Comparison of ENCODE assay signal across 8 cellular contexts in the genomic region with DNA sequence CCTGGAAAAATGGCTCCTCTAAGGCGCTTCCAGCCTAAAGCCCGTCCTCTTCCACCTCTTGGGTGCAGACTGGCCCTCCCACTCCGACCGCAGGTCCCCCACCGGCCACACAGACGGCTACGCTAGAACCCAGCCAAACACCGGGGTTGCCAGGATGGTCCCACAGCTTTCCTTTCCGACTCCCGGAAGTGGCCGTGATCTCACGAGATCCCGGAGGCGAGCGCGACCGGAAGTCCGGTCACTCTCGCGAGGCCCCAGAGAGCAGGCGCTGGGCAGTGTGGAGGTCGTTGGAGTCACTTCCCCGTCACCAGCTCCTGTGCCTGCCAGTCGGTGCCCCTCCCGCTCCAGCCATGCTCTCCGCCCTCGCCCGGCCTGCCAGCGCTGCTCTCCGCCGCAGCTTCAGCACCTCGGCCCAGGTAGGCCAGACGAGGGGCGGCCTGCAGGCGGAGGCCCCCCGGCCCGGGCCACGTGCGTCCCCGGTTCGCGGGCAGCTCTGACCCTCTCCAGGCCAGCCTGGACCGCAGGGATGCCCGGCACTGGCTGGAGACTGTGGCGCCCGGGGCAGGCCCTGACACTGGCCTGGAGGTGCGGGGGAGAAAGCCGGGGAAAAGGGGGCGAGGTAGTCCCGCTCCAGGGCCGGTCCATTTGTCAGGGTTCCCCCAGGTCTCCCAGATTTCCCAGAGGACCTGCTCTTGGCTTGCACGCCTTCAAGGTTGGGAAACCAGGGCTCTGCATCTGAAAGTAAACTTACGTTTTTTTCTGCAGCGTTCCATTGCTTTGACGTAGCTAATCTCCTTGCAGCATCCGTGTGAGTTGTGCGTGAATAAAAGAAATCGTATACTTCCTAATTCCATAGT. TPM values are rescaled to one million over a fixed set of nuclear protein-coding genes. Genes with fewer than 3 reads are reported as not detected.
A peak's percentile ranks its signal among the peaks of the same experiment; 100 is the strongest.
DNase-seq lines count a peak whose midpoint lies in the region; ATAC-seq and TF ChIP-seq lines count a peak whose summit lies in the region.

A gene with protein sequence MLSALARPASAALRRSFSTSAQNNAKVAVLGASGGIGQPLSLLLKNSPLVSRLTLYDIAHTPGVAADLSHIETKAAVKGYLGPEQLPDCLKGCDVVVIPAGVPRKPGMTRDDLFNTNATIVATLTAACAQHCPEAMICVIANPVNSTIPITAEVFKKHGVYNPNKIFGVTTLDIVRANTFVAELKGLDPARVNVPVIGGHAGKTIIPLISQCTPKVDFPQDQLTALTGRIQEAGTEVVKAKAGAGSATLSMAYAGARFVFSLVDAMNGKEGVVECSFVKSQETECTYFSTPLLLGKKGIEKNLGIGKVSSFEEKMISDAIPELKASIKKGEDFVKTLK (plus strand): TSS at position 296 of the 857 bp plus-strand sequence. CDS start 55 bp downstream, at position 351.
A gene with protein sequence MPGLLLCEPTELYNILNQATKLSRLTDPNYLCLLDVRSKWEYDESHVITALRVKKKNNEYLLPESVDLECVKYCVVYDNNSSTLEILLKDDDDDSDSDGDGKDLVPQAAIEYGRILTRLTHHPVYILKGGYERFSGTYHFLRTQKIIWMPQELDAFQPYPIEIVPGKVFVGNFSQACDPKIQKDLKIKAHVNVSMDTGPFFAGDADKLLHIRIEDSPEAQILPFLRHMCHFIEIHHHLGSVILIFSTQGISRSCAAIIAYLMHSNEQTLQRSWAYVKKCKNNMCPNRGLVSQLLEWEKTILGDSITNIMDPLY (minus strand): TSS at position 190 of the 857 bp plus-strand sequence. CDS start 17,477 bp downstream, outside the sequence.

- no peaks in the 10 kb centered on the region for H3K9me3 ChIP-seq in Panc1 (ENCODE audit: control insufficient read depth, insufficient read depth, low read depth, low read length)
- H3K9me3 ChIP-seq in esophagus (ENCODE audit: control insufficient read depth in 2 of 2, insufficient read depth in 1 of 2, low read depth in 1 of 2, low read length in 1 of 2), result no peaks in the 10 kb centered on the region
- H3K9me3 ChIP-seq in mucosa of stomach (ENCODE audit: control insufficient read depth, low read length), result no peaks in the 10 kb centered on the region

- H3K36me3 ChIP-seq in Panc1 (ENCODE audit: control insufficient read depth, insufficient read depth, low read length), result no peaks in the 10 kb centered on the region; the same call in 1 of the 2 replicates
- no peaks in the 10 kb centered on the region for H3K36me3 ChIP-seq in esophagus (ENCODE audit: control insufficient read depth in 2 of 2, insufficient read depth in 2 of 2, low read length in 1 of 2)
- no peaks in the 10 kb centered on the region for H3K36me3 ChIP-seq in mucosa of stomach (ENCODE audit: control insufficient read depth, insufficient read depth, low read length)

- H3K36me3 Mint-ChIP-seq in activated T-cell treated with anti-CD3 and anti-CD28 coated beads, Interleukin-2, amount 50 U/mL, for 4 hours (ENCODE audit: insufficient read depth), result peaks cover 28% of the 10 kb centered on the region

- H3K4me3 Mint-ChIP-seq in activated T-cell treated with anti-CD3 and anti-CD28 coated beads, Interleukin-2, amount 50 U/mL, for 4 hours, result peak within 1 kb of the TSS; percentile 98

- H3K4me3 ChIP-seq in Panc1 (ENCODE audit: low read depth in 2 of 2, low read length in 2 of 2) (peak within 1 kb of the TSS; percentile 98 to 99), esophagus (ENCODE audit: low read depth in 1 of 2, low read length in 2 of 2) (peak within 1 kb of the TSS; percentile 90 to 91), mucosa of stomach (ENCODE audit: low read length) (peak within 1 kb of the TSS; percentile 91)

- no TSS peak for BruUV-seq in Panc1 (replicated peaks; lab: Mats Ljungman, UMichigan)

- H3K4me1 Mint-ChIP-seq in activated T-cell treated with anti-CD3 and anti-CD28 coated beads, Interleukin-2, amount 50 U/mL, for 4 hours (ENCODE audit: low read depth), result peaks cover 51% of the 10 kb centered on the region

- intact Hi-C loops in Panc1 (cut with micrococcal nuclease; ENCODE audit: unreplicated experiment), result no loop called here

- H3K9me3 Mint-ChIP-seq in activated T-cell treated with anti-CD3 and anti-CD28 coated beads, Interleukin-2, amount 50 U/mL, for 4 hours, result no peaks in the 10 kb centered on the region

- peak within 1 kb of the TSS; percentile 92 for H3K9ac ChIP-seq in mucosa of stomach (ENCODE audit: low read length)

- H3K4me1 ChIP-seq in Panc1 (ENCODE audit: control insufficient read depth, insufficient read depth, low read length), result peaks cover 10% of the 10 kb centered on the region
- peaks cover 0 to 11% of the 10 kb centered on the region in 2 donors for H3K4me1 ChIP-seq in esophagus (ENCODE audit: control insufficient read depth in 2 of 2, insufficient read depth in 2 of 2, low read length in 1 of 2)
- no peaks in the 10 kb centered on the region for H3K4me1 ChIP-seq in mucosa of stomach (ENCODE audit: control insufficient read depth, insufficient read depth, low read length)

- TF ChIP-seq CTCF in Panc1 (IDR thresholded peaks at IDR 0.05), result no peak

- POLR2A ChIA-PET in Panc1 (lab: Charles Lee), result interaction anchor here (0.6 to 0.9 kb wide), 3 partner anchors 9 to 74 kb away, joined by 3 read pairs; no protein-coding TSS in a partner anchor

- 0% methylated on average over 56 to 58 of the region's 58 CpGs for WGBS in esophagus, 2 donors

- CTCF ChIA-PET in Panc1 (lab: Charles Lee), result no interaction called here

- DNase-seq in DMS79 (lab: John Stamatoyannopoulos, UW) (peak; percentile 91), KBM-7 (peak; percentile 97), Panc1 (ENCODE audit: low read depth, low spot score) (peak; percentile 79)
- DNase-seq in activated T-cell treated with anti-CD3 and anti-CD28 coated beads, Interleukin-2, amount 50 U/mL, for 4 hours, result peak; percentile 78
- DNase-seq in stimulated activated CD8-positive, alpha-beta memory T cell treated with anti-CD3 and anti-CD28 coated beads, Interleukin-4, amount 100 ng/mL, for 48 hours, result peak; percentile 94

- ATAC-seq in GM21723 (IDR thresholded peaks at IDR 0.05; ENCODE audit: unreplicated experiment) (peak; percentile 96), Panc1 (peak; percentile 99)
- ATAC-seq in activated T-cell treated with anti-CD3 and anti-CD28 coated beads, Interleukin-2, amount 50 U/mL, for 4 hours, result peak; percentile 96

- H3K27ac ChIP-seq in Panc1 (ENCODE audit: low read length), result peak within 1 kb of the TSS; percentile 94
- peak within 1 kb of the TSS; percentile 96 to 98 for H3K27ac ChIP-seq in esophagus (ENCODE audit: low read depth in 2 of 2, low read length in 1 of 2)

- H3K27me3 ChIP-seq in Panc1 (ENCODE audit: control insufficient read depth, insufficient read depth, low read length), result no peaks in the 10 kb centered on the region
- no peaks in the 10 kb centered on the region for H3K27me3 ChIP-seq in esophagus (ENCODE audit: control insufficient read depth in 1 of 2, insufficient read depth in 2 of 2, low read length in 2 of 2)
- H3K27me3 ChIP-seq in mucosa of stomach (ENCODE audit: control insufficient read depth, insufficient read depth, low read length), result no peaks in the 10 kb centered on the region

- in situ Hi-C loops in KBM-7 (cut with MboI; ENCODE audit: low pct_unique_long_range_greater_than_20kb, low sequenced_read_pairs) (no loop called here), Panc1 (cut with HindIII; ENCODE audit: low pct_unique_long_range_greater_than_20kb, low sequenced_read_pairs) (no loop called here)

- no peaks in the 10 kb centered on the region for H3K27me3 Mint-ChIP-seq in activated T-cell treated with anti-CD3 and anti-CD28 coated beads, Interleukin-2, amount 50 U/mL, for 4 hours (ENCODE audit: low read depth)

RNA-seq across cellular contexts. Expression of the first gene that starts in this region (rescaled TPM):
- 365 TPM for total RNA-seq in Panc1 (2021; ENCODE audit: unreplicated experiment)
- polyA plus RNA-seq in Panc1 (2012; ENCODE audit: insufficient read length), result 703 TPM
- 100 to 1,000 TPM; 274 to 310 (median 296) TPM for total RNA-seq in activated T-cell treated with anti-CD3 and anti-CD28 coated beads, Interleukin-2, amount 50 U/mL, for 4 hours
- 100 to 1,000 TPM in 1 of 2 donors, 10 to 100 TPM in 1; 39.3 to 144 TPM for polyA plus RNA-seq in esophagus

RNA-seq across cellular contexts. Expression of the second gene that starts in this region (rescaled TPM):
- total RNA-seq in Panc1 (2021; ENCODE audit: unreplicated experiment), result 57.6 TPM
- polyA plus RNA-seq in Panc1 (2012; ENCODE audit: insufficient read length), result 60.7 TPM
- 10 to 100 TPM; 19.6 to 34.5 (median 20.6) TPM for total RNA-seq in activated T-cell treated with anti-CD3 and anti-CD28 coated beads, Interleukin-2, amount 50 U/mL, for 4 hours
- 10 to 100 TPM; 38.5 to 60.5 TPM for polyA plus RNA-seq in esophagus

Comparison
In these comparisons a context has a peak if more than half of its experiments do, and no peak if none do; other contexts are left out.
1. Peak in every context shown above with its lines: DNase-seq, ATAC-seq, H3K4me3 ChIP-seq and H3K27ac ChIP-seq.